Comparison of ENCODE assay signal across 8 cellular contexts in the genomic region with DNA sequence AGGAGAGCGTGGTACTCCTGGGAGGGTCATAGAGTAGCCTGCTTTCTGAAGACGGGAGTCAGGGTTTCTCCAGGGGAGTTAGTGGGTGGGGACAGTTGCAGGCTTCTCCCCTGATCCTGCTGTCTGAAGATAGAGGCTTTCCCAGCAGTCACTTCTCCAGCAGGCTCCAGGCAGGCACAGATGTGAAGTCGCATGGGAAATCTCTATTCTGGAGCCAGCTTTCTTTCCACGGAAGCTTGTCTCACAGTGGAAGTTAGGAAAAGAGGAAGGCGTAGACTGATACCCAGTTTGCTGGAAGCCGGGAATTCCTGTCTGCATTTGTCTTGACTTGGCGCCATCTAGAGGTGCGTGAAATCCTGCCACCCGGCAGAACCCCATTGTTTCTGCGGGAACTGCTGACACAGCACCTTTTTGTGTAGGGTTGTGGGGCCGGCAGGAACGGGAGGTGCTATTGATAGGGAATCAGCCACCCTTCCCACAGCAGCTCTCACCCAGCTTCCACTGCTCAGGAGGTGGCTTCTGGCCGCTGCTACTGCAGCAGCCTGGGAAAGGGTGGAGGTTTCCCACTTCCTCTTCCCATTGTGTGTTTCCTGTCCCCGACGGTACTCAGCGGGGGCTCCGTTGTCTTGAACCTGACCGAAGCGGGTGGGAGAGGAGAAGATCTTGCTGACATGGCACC. TPM values are rescaled to one million over a fixed set of nuclear protein-coding genes. Genes with fewer than 3 reads are reported as not detected.
DNase-seq lines count a peak whose midpoint lies in the region; ATAC-seq and TF ChIP-seq lines count a peak whose summit lies in the region.

No MANE protein-coding gene starts in this region.

- peak; percentile 65 for ATAC-seq in effector memory CD8-positive, alpha-beta T cell (replicated peaks)
- ATAC-seq in lung (ENCODE audit: insufficient read depth, low FRiP score), result peak; percentile 55
- ATAC-seq in GM19324 (IDR thresholded peaks at IDR 0.05; ENCODE audit: low FRiP score, unreplicated experiment), result no peak

- H3K4me3 Mint-ChIP-seq in activated CD4-positive, alpha-beta memory T cell treated with anti-CD3 and anti-CD28 coated beads for 36 hours, result no peak overlapping the region
- H3K4me3 Mint-ChIP-seq in effector memory CD8-positive, alpha-beta T cell, result peak overlapping the region; percentile 43 to 59

- peak; percentile 74 for DNase-seq in AG04450 (ENCODE audit: low read depth, low spot score)
- DNase-seq in H4 (ENCODE audit: low spot score), result peak; percentile 80
- peak; percentile 33 to 84 for DNase-seq in NCI-H526 (lab: John Stamatoyannopoulos, UW)
- peak; percentile 76 for DNase-seq in activated CD4-positive, alpha-beta memory T cell treated with anti-CD3 and anti-CD28 coated beads for 36 hours
- DNase-seq in effector memory CD8-positive, alpha-beta T cell, result peak; percentile 41 to 61 (median 43)
- DNase-seq in lung (ENCODE audit: low spot score), result peak; percentile 80
- peak; percentile 42 for DNase-seq in stimulated activated CD8-positive, alpha-beta memory T cell treated with anti-CD3 and anti-CD28 coated beads, Interleukin-12 subunit alpha, Interleukin-12 subunit beta, amount 100 ng/mL, for 1 hour (ENCODE audit: low read depth)

- WGBS in lung, 2 donors, result 12% methylated on average over 19 of the region's 19 CpGs

- intact Hi-C loops in activated CD4-positive, alpha-beta memory T cell treated with anti-CD3 and anti-CD28 coated beads for 36 hours (cut with micrococcal nuclease), result loop anchor here (1.0 to 5.0 kb wide), 3 partner anchors 39 to 135 kb away; partner anchors contain the start of gene ARHGAP35

- H3K27me3 Mint-ChIP-seq in activated CD4-positive, alpha-beta memory T cell treated with anti-CD3 and anti-CD28 coated beads for 36 hours, result no peaks in the 10 kb centered on the region
- H3K27me3 Mint-ChIP-seq in effector memory CD8-positive, alpha-beta T cell, result no peaks in the 10 kb centered on the region

- H3K27ac ChIP-seq in AG04450 (ENCODE audit: low read depth, low read length) (no peak overlapping the region), lung (ENCODE audit: low read depth in 1 of 2, low read length in 1 of 2) (peak overlapping the region; percentile 54 to 57)

- H3K9me3 ChIP-seq in AG04450 (ENCODE audit: control insufficient read depth, insufficient read depth, low read length) (no peaks in the 10 kb centered on the region), lung (ENCODE audit: control insufficient read depth in 2 of 2, insufficient read depth in 1 of 2, low read length in 1 of 2) (no peaks in the 10 kb centered on the region)

- peaks cover 3 to 11% of the 10 kb centered on the region in 2 donors for H3K4me1 ChIP-seq in lung (ENCODE audit: control insufficient read depth in 2 of 2, insufficient read depth in 2 of 2, low read length in 2 of 2)

- H3K27me3 ChIP-seq in AG04450 (ENCODE audit: control insufficient read depth, insufficient read depth, low read length) (no peaks in the 10 kb centered on the region), lung (ENCODE audit: control insufficient read depth, insufficient read depth) (no peaks in the 10 kb centered on the region)

- POLR2A ChIA-PET in AG04450 (lab: Yijun Ruan, JAX), result interaction anchor here (0.6 to 1.9 kb wide), 2 partner anchors 129 to 131 kb away, joined by 4 to 6 read pairs; no protein-coding TSS in a partner anchor
- POLR2A ChIA-PET in activated CD4-positive, alpha-beta memory T cell treated with anti-CD3 and anti-CD28 coated beads for 36 hours (lab: Charles Lee), result no interaction called here

- CTCF ChIA-PET in AG04450 (lab: Charles Lee), result interaction anchor here (0.6 to 3.9 kb wide), 44 partner anchors 7 to 241 kb away, joined by 3 to 43 read pairs (median 4); partner anchors contain the start of gene AP2S1
- CTCF ChIA-PET in activated CD4-positive, alpha-beta memory T cell treated with anti-CD3 and anti-CD28 coated beads for 36 hours (lab: Charles Lee), result interaction anchor here (0.5 to 3.3 kb wide), 31 partner anchors 10 to 233 kb away, joined by 3 to 36 read pairs (median 5); partner anchors contain the start of genes ARHGAP35, SAE1 and ZC3H4

- peak overlapping the region; percentile 34 for H3K27ac Mint-ChIP-seq in activated CD4-positive, alpha-beta memory T cell treated with anti-CD3 and anti-CD28 coated beads for 36 hours
- H3K27ac Mint-ChIP-seq in effector memory CD8-positive, alpha-beta T cell, result peak overlapping the region; percentile 46 to 69

- no peak overlapping the region for H3K4me3 ChIP-seq in AG04450 (ENCODE audit: low read depth, low read length)
- H3K4me3 ChIP-seq in lung, result no peak overlapping the region

- H3K36me3 Mint-ChIP-seq in activated CD4-positive, alpha-beta memory T cell treated with anti-CD3 and anti-CD28 coated beads for 36 hours, result peaks cover 5% of the 10 kb centered on the region
- peaks cover 19% of the 10 kb centered on the region for H3K36me3 Mint-ChIP-seq in effector memory CD8-positive, alpha-beta T cell (ENCODE audit: insufficient read depth)

- peak; percentile 95 for TF ChIP-seq CTCF in AG04450 (IDR thresholded peaks at IDR 0.05; ENCODE audit: low read depth, low read length)
- TF ChIP-seq CTCF in lung (IDR thresholded peaks at IDR 0.05; ENCODE audit: control extremely low read depth, extremely low read depth), result peak; percentile 80

- H3K36me3 ChIP-seq in lung (ENCODE audit: control insufficient read depth in 2 of 2, insufficient read depth in 2 of 2, low read length in 2 of 2), result peaks cover 0 to 37% of the 10 kb centered on the region in 2 donors

- H3K9me3 Mint-ChIP-seq in activated CD4-positive, alpha-beta memory T cell treated with anti-CD3 and anti-CD28 coated beads for 36 hours, result no peaks in the 10 kb centered on the region
- H3K9me3 Mint-ChIP-seq in effector memory CD8-positive, alpha-beta T cell, result no peaks in the 10 kb centered on the region

- peaks cover 10% of the 10 kb centered on the region for H3K4me1 Mint-ChIP-seq in activated CD4-positive, alpha-beta memory T cell treated with anti-CD3 and anti-CD28 coated beads for 36 hours (ENCODE audit: low read depth)
- H3K4me1 Mint-ChIP-seq in effector memory CD8-positive, alpha-beta T cell (ENCODE audit: low read depth in 2 of 2), result peaks cover 13 to 17% of the 10 kb centered on the region in 2 donors

RNA-seq across cellular contexts. Expression of gene NPAS1, which starts 28.5 kb away (rescaled TPM):
- polyA plus RNA-seq in AG04450 (2011; rRNA removed) (0.30 and 0.36 TPM in 2 replicates), lung (1 to 10 TPM in 1 of 2 donors, under 1 TPM in 1; 0.35 to 1.2 TPM)
- 0.37 TPM in 1 of 2 replicates, not detected in the other for polyA minus RNA-seq in AG04450 (2011; rRNA and poly(A)+ RNA removed)
- total RNA-seq in H4 (2014; rRNA removed; shearing (Covaris generic)), result 0.29 TPM in 1 of 2 replicates, not detected in the other
- total RNA-seq in activated CD4-positive, alpha-beta memory T cell treated with anti-CD3 and anti-CD28 coated beads for 36 hours, result not detected
- 1 to 10 TPM in 1 of 2 donors, under 1 TPM in 1; 0.31 to 1.0 TPM for total RNA-seq in lung

RNA-seq across cellular contexts. Expression of gene TMEM160, which starts 57.3 kb away (rescaled TPM):
- polyA plus RNA-seq in AG04450 (2011; rRNA removed), result 5.3 and 9.3 TPM in 2 replicates
- 1.00 and 1.0 TPM in 2 replicates for polyA minus RNA-seq in AG04450 (2011; rRNA and poly(A)+ RNA removed)
- total RNA-seq in H4 (2014; rRNA removed; shearing (Covaris generic)), result 33.7 and 35.8 TPM in 2 replicates
- 10 to 100 TPM; 62.8 to 69.8 TPM for total RNA-seq in activated CD4-positive, alpha-beta memory T cell treated with anti-CD3 and anti-CD28 coated beads for 36 hours
- 10 to 100 TPM; 12.4 to 42.4 TPM for total RNA-seq in lung
- polyA plus RNA-seq in lung, result 10 to 100 TPM; 10.1 to 54.4 TPM
